ENCODE assay signal across 11 cellular contexts in genomic region chr4:190014771-190015537, GRCh38. TPM values are rescaled to one million over a fixed set of nuclear protein-coding genes. Genes with fewer than 3 reads are reported as not detected.
DNase-seq lines count a peak whose midpoint lies in the region; ATAC-seq and TF ChIP-seq lines count a peak whose summit lies in the region.
"Had no signal": no experiment of that assay in that cellular context is flagged by ENCODE, and none has a peak within 500 bp of the region (broad histone marks: within the 10 kb centered on the region; RNA-seq: fewer than 3 reads in every experiment).

No MANE protein-coding gene starts in this region.

- no peaks in the 10 kb centered on the region for H3K4me1 ChIP-seq in cardiac muscle cell (ENCODE audit: low read depth)
- H3K4me1 ChIP-seq in right atrium auricular region = peaks cover 0 to 25% of the 10 kb centered on the region in 2 donors
- no peaks in the 10 kb centered on the region for H3K4me1 ChIP-seq in aorta (ENCODE audit: control insufficient read depth in 1 of 2, insufficient read depth in 2 of 2, low read length in 2 of 2)

- TF ChIP-seq CTCF in cardiac muscle cell (IDR thresholded peaks at IDR 0.05; ENCODE audit: low read depth, low read length) (no peak), right atrium auricular region (IDR thresholded peaks at IDR 0.05) (no peak)

- H3K4me3 ChIP-seq in cardiac muscle cell = peak overlapping the region; percentile 2
- peak overlapping the region in 1 of 2 donors; percentile 39 for H3K4me3 ChIP-seq in right atrium auricular region
- H3K4me3 ChIP-seq in aorta (ENCODE audit: low read length in 2 of 2) = no peak overlapping the region

- H3K9me3 ChIP-seq in cardiac muscle cell (ENCODE audit: low read depth) (no peaks in the 10 kb centered on the region), right atrium auricular region (peaks cover 0 to 6% of the 10 kb centered on the region in 2 donors), aorta (ENCODE audit: control insufficient read depth, low read length) (peaks cover 2% of the 10 kb centered on the region)

- peaks cover 61% of the 10 kb centered on the region for H3K27me3 Mint-ChIP-seq in activated CD8-positive, alpha-beta T cell treated with anti-CD3 and anti-CD28 coated beads, Interleukin-2, amount 10 ng/mL, durations not matched to agents 7 days and 5 days (ENCODE audit: low read depth)
- peaks cover 22 to 37% (median 25%) of the 10 kb centered on the region in 3 donors for H3K27me3 Mint-ChIP-seq in immature natural killer cell (ENCODE audit: low read depth in 3 of 3)

- H3K27me3 ChIP-seq in cardiac muscle cell (peaks cover 85% of the 10 kb centered on the region), right atrium auricular region (peaks cover 10 to 16% of the 10 kb centered on the region in 2 donors), aorta (ENCODE audit: control insufficient read depth in 1 of 2, insufficient read depth in 2 of 2, low read length in 1 of 2) (no peaks in the 10 kb centered on the region)

- H3K4me1 Mint-ChIP-seq in activated CD8-positive, alpha-beta T cell treated with anti-CD3 and anti-CD28 coated beads, Interleukin-2, amount 10 ng/mL, durations not matched to agents 7 days and 5 days (ENCODE audit: low read depth) = peaks cover 23% of the 10 kb centered on the region
- peaks cover 13 to 25% of the 10 kb centered on the region in 2 donors for H3K4me1 Mint-ChIP-seq in immature natural killer cell

- H3K9me3 Mint-ChIP-seq in activated CD8-positive, alpha-beta T cell treated with anti-CD3 and anti-CD28 coated beads, Interleukin-2, amount 10 ng/mL, durations not matched to agents 7 days and 5 days (ENCODE audit: insufficient read depth) = no peaks in the 10 kb centered on the region
- H3K9me3 Mint-ChIP-seq in immature natural killer cell = peaks cover 0 to 22% (median 7%) of the 10 kb centered on the region in 6 donors

- POLR2A ChIA-PET in activated CD8-positive, alpha-beta T cell treated with anti-CD3 and anti-CD28 coated beads, Interleukin-2, amount 10 ng/mL, durations not matched to agents 7 days and 5 days (lab: Charles Lee) = no interaction called here

- no peak overlapping the region for H3K27ac Mint-ChIP-seq in activated CD8-positive, alpha-beta T cell treated with anti-CD3 and anti-CD28 coated beads, Interleukin-2, amount 10 ng/mL, durations not matched to agents 7 days and 5 days
- peak overlapping the region in 1 of 6 donors; percentile 35 for H3K27ac Mint-ChIP-seq in immature natural killer cell
- H3K27ac Mint-ChIP-seq: activated naive CD4-positive, alpha-beta T cell treated with anti-CD3 and anti-CD28 coated beads, Interleukin-2, amount 10 ng/mL, durations not matched to agents 7 days and 5 days had no signal

- peak overlapping the region; percentile 43 for H3K4me3 Mint-ChIP-seq in activated CD8-positive, alpha-beta T cell treated with anti-CD3 and anti-CD28 coated beads, Interleukin-2, amount 10 ng/mL, durations not matched to agents 7 days and 5 days
- H3K4me3 Mint-ChIP-seq in immature natural killer cell = peak overlapping the region; percentile 60 to 85 (median 72)
- H3K4me3 Mint-ChIP-seq: activated naive CD4-positive, alpha-beta T cell treated with anti-CD3 and anti-CD28 coated beads, Interleukin-2, amount 10 ng/mL, durations not matched to agents 7 days and 5 days had no signal

- WGBS in aorta, 2 donors = 7 to 10% methylated on average over 65 to 76 of the region's 76 CpGs

- DNase-seq in cardiac muscle cell (ENCODE audit: low read depth in 1 of 2, low spot score in 1 of 2) = peak in 1 of 2 donors; percentile 47
- no peak for DNase-seq in right atrium auricular region (ENCODE audit: low spot score)
- DNase-seq in activated CD8-positive, alpha-beta T cell treated with anti-CD3 and anti-CD28 coated beads, Interleukin-2, amount 10 ng/mL, durations not matched to agents 7 days and 5 days = peak; percentile 26
- DNase-seq in immature natural killer cell = peak in 1 of 3 donors; percentile 50
- DNase-seq in aorta = no peak
- no peak for DNase-seq in OCI-M2 (lab: John Stamatoyannopoulos, UW; ENCODE audit: unreplicated experiment)
- DNase-seq: activated naive CD4-positive, alpha-beta T cell treated with anti-CD3 and anti-CD28 coated beads, Interleukin-2, amount 10 ng/mL, durations not matched to agents 7 days and 5 days; midbrain; NK-92 treated with Interleukin-12 subunit alpha and Interleukin-12 subunit beta, amount 100 ng/mL, for 24 hours had no signal

- H3K36me3 ChIP-seq in cardiac muscle cell (no peaks in the 10 kb centered on the region), right atrium auricular region (no peaks in the 10 kb centered on the region), aorta (ENCODE audit: control insufficient read depth in 1 of 2, insufficient read depth in 2 of 2, low read length in 1 of 2) (no peaks in the 10 kb centered on the region)

- H3K36me3 Mint-ChIP-seq in activated CD8-positive, alpha-beta T cell treated with anti-CD3 and anti-CD28 coated beads, Interleukin-2, amount 10 ng/mL, durations not matched to agents 7 days and 5 days (ENCODE audit: low read depth) = peaks cover 21% of the 10 kb centered on the region
- peaks cover 0 to 8% (median 5%) of the 10 kb centered on the region in 3 donors for H3K36me3 Mint-ChIP-seq in immature natural killer cell

- H3K27ac ChIP-seq in cardiac muscle cell = no peak overlapping the region
- no peak overlapping the region for H3K27ac ChIP-seq in right atrium auricular region
- H3K27ac ChIP-seq in aorta (ENCODE audit: low read depth in 1 of 2, low read length in 2 of 2) = no peak overlapping the region

- intact Hi-C loops in aorta (cut with DNase I) = no loop called here

- peak; percentile 69 for ATAC-seq in activated CD8-positive, alpha-beta T cell treated with anti-CD3 and anti-CD28 coated beads, Interleukin-2, amount 10 ng/mL, durations not matched to agents 7 days and 5 days
- ATAC-seq in aorta (ENCODE audit: low FRiP score) = peak; percentile 33
- ATAC-seq in GM21825 (IDR thresholded peaks at IDR 0.05; ENCODE audit: unreplicated experiment) = no peak
- no peak for ATAC-seq in HG03045 (IDR thresholded peaks at IDR 0.05; ENCODE audit: unreplicated experiment)

- CTCF ChIA-PET in activated CD8-positive, alpha-beta T cell treated with anti-CD3 and anti-CD28 coated beads, Interleukin-2, amount 10 ng/mL, durations not matched to agents 7 days and 5 days (lab: Charles Lee) = interaction anchor here (1.0 kb wide), 1 partner anchor 41 kb away, joined by 6 read pairs; no protein-coding TSS in a partner anchor

RNA-seq across cellular contexts. Expression of gene FRG2, which starts 12.1 kb away (rescaled TPM):
- total RNA-seq in cardiac muscle cell (not detected in 2 replicates), right atrium auricular region (not detected), aorta (not detected)
- polyA plus RNA-seq in cardiac muscle cell (not detected in 2 replicates), immature natural killer cell (not detected), aorta (not detected)
- total RNA-seq in activated CD8-positive, alpha-beta T cell treated with anti-CD3 and anti-CD28 coated beads, Interleukin-2, amount 10 ng/mL, durations not matched to agents 7 days and 5 days = not detected

RNA-seq across cellular contexts. Expression of gene DBET, which starts 49.3 kb away (rescaled TPM):
- not detected in 2 replicates for total RNA-seq in cardiac muscle cell
- not detected in 2 replicates for polyA plus RNA-seq in cardiac muscle cell
- total RNA-seq in right atrium auricular region = not detected
- not detected for total RNA-seq in activated CD8-positive, alpha-beta T cell treated with anti-CD3 and anti-CD28 coated beads, Interleukin-2, amount 10 ng/mL, durations not matched to agents 7 days and 5 days
- polyA plus RNA-seq in immature natural killer cell = not detected
- not detected for total RNA-seq in aorta
- not detected for polyA plus RNA-seq in aorta

Comparison
In these comparisons a context has a peak if more than half of its experiments do, and no peak if none do; other contexts are left out.
1. ATAC-seq: peak in activated CD8-positive, alpha-beta T cell treated with anti-CD3 and anti-CD28 coated beads, Interleukin-2, amount 10 ng/mL, durations not matched to agents 7 days and 5 days (single experiment) and aorta (single experiment); none in GM21825 (single experiment) and HG03045 (single experiment).